In genomic region chr2:31302940-31303563, GRCh38 we compare ENCODE assay signal across 24 cellular contexts.
DNase-seq lines count a peak whose midpoint lies in the region; ATAC-seq and TF ChIP-seq lines count a peak whose summit lies in the region.
"Had no signal": no experiment of that assay in that cellular context is flagged by ENCODE, and none has a peak within 500 bp of the region (broad histone marks: within the 10 kb centered on the region; RNA-seq: fewer than 3 reads in every experiment).

No MANE protein-coding gene starts in this region.

- H3K9me2 ChIP-seq in PC-3 (replicated peaks; ENCODE audit: low read length), result no peaks in the 10 kb centered on the region

- H3F3A ChIP-seq in PC-3 (ENCODE audit: low read length, unreplicated experiment), result no peaks in the 10 kb centered on the region

- intact Hi-C loops in Right ventricle myocardium inferior (cut with DNase I) (loop anchor here (1.0 kb wide), 1 partner anchor 70 kb away; no protein-coding TSS in a partner anchor), PC-3 (cut with micrococcal nuclease) (no loop called here)

- peaks cover 12% of the 10 kb centered on the region for H3K4me1 Mint-ChIP-seq in brain
- H3K4me1 Mint-ChIP-seq: activated CD8-positive, alpha-beta memory T cell treated with anti-CD3 and anti-CD28 coated beads, Interleukin-2, amount 10 ng/mL, durations not matched to agents 7 days and 5 days; CD4-positive, alpha-beta memory T cell; T-cell had no signal

- no peak for TF ChIP-seq POLR2A in suprapubic skin (IDR thresholded peaks at IDR 0.05)

- no peaks in the 10 kb centered on the region for H3K36me3 Mint-ChIP-seq in brain
- H3K36me3 Mint-ChIP-seq: activated CD8-positive, alpha-beta memory T cell treated with anti-CD3 and anti-CD28 coated beads, Interleukin-2, amount 10 ng/mL, durations not matched to agents 7 days and 5 days; activated naive CD8-positive, alpha-beta T cell; CD4-positive, alpha-beta memory T cell; IgD-negative memory B cell; stimulated activated naive B cell treated with anti-CD40 and anti-IgM and Interleukin-4, amounts not matched to agents 10 μg/mL and 1 μg/mL and 100 μg/mL, for 72 hours; T-cell; type B pancreatic cell had no signal

- H3K9me3 Mint-ChIP-seq in brain, result peaks cover 0 to 4% (median 0%) of the 10 kb centered on the region in 5 experiments
- H3K9me3 Mint-ChIP-seq: CD4-positive, alpha-beta memory T cell; IgD-negative memory B cell; stimulated activated naive B cell treated with anti-CD40 and anti-IgM and Interleukin-4, amounts not matched to agents 10 μg/mL and 1 μg/mL and 100 μg/mL, for 72 hours; T-cell had no signal

- TF ChIP-seq CTCF in brain (conservative IDR thresholded peaks at IDR 0.05) (no peak), suprapubic skin (IDR thresholded peaks at IDR 0.05) (no peak), PC-3 (conservative IDR thresholded peaks at IDR 0.05; ENCODE audit: low read depth, low read length) (no peak), GM13977 (IDR thresholded peaks at IDR 0.05; ENCODE audit: extremely low read depth, insufficient read depth, missing control alignments) (no peak)

- no peak overlapping the region for H3K4me3 Mint-ChIP-seq in brain
- H3K4me3 Mint-ChIP-seq: activated CD8-positive, alpha-beta memory T cell treated with anti-CD3 and anti-CD28 coated beads, Interleukin-2, amount 10 ng/mL, durations not matched to agents 7 days and 5 days; activated naive CD8-positive, alpha-beta T cell; activated T-helper 1 cell treated with anti-CD3 and anti-CD28 coated beads, Interleukin-12 subunit alpha, Interleukin-12 subunit beta, Interleukin-2, Interleukin-4 antibody, amounts not matched to agents 30 ng/mL and 10 ng/mL and 1 ng/mL, durations not matched to agents 14 hours and 24 hours and 36 hours; CD4-positive, alpha-beta memory T cell; IgD-negative memory B cell; stimulated activated naive B cell treated with anti-CD40 and anti-IgM and Interleukin-4, amounts not matched to agents 10 μg/mL and 1 μg/mL and 100 μg/mL, for 72 hours; T-cell; type B pancreatic cell had no signal

- ATAC-seq in Right ventricle myocardium inferior (peak; percentile 94), HG03521 (IDR thresholded peaks at IDR 0.05; ENCODE audit: unreplicated experiment) (no peak), PC-3 (no peak)
- ATAC-seq: activated CD8-positive, alpha-beta memory T cell treated with anti-CD3 and anti-CD28 coated beads, Interleukin-2, amount 10 ng/mL, durations not matched to agents 7 days and 5 days; left lobe of liver; stimulated activated naive B cell treated with anti-CD40 and anti-IgM and Interleukin-4, amounts not matched to agents 10 μg/mL and 1 μg/mL and 100 μg/mL, for 72 hours; T-cell had no signal

- H3K27ac ChIP-seq in suprapubic skin (peak overlapping the region; percentile 33), PC-3 (ENCODE audit: low read length) (no peak overlapping the region)
- H3K27ac ChIP-seq: ovary had no signal

- no peaks in the 10 kb centered on the region for H3K36me3 ChIP-seq in suprapubic skin
- H3K36me3 ChIP-seq in PC-3 (ENCODE audit: low read depth, low read length), result no peaks in the 10 kb centered on the region
- H3K36me3 ChIP-seq: ovary had no signal

- peaks cover 24% of the 10 kb centered on the region for H3K4me1 ChIP-seq in suprapubic skin
- no peaks in the 10 kb centered on the region for H3K4me1 ChIP-seq in PC-3 (ENCODE audit: insufficient read depth, low read length)

- in situ Hi-C loops in GM13977 (cut with MboI; ENCODE audit: low pct_unique_long_range_greater_than_20kb, low sequenced_read_pairs, unreplicated experiment), result no loop called here

- no peak overlapping the region for H3K9ac ChIP-seq in PC-3 (ENCODE audit: low read length)

- CTCF ChIA-PET in PC-3 (lab: Charles Lee), result no interaction called here

- H4K20me1 ChIP-seq in PC-3 (ENCODE audit: low read length), result no peaks in the 10 kb centered on the region

- H3K9me3 ChIP-seq in suprapubic skin, result no peaks in the 10 kb centered on the region
- no peaks in the 10 kb centered on the region for H3K9me3 ChIP-seq in PC-3 (ENCODE audit: low read length)
- H3K9me3 ChIP-seq: ovary had no signal

- H3K4me3 ChIP-seq in suprapubic skin (no peak overlapping the region), PC-3 (ENCODE audit: low read length) (no peak overlapping the region)
- H3K4me3 ChIP-seq: ovary had no signal

- no peak for DNase-seq in Right ventricle myocardium inferior (ENCODE audit: missing footprints)
- peak; percentile 67 for DNase-seq in medulla oblongata (ENCODE audit: extremely low spot score)
- DNase-seq in suprapubic skin (ENCODE audit: low spot score in 2 of 2), result no peak
- no peak for DNase-seq in ecto neural progenitor cell (ENCODE audit: low spot score)
- DNase-seq in PC-3, result no peak
- no peak for DNase-seq in GM13977 (ENCODE audit: low spot score)
- DNase-seq: activated CD8-positive, alpha-beta memory T cell treated with anti-CD3 and anti-CD28 coated beads, Interleukin-2, amount 10 ng/mL, durations not matched to agents 7 days and 5 days; CD4-positive, alpha-beta memory T cell; dermis blood vessel endothelial cell; DMS153; GDM1; GOT3; NCI-H1417; NCI-H524; ovary; stimulated activated naive B cell treated with anti-CD40 and anti-IgM and Interleukin-4, amounts not matched to agents 10 μg/mL and 1 μg/mL and 100 μg/mL, for 72 hours; T-cell had no signal

- TF ChIP-seq EP300 in suprapubic skin (IDR thresholded peaks at IDR 0.05), result no peak

- 37% methylated on average over 9 of the region's 9 CpGs for WGBS in suprapubic skin

- peak overlapping the region in 3 of 5 experiments; percentile 74 to 85 (median 84) for H3K27ac Mint-ChIP-seq in brain
- H3K27ac Mint-ChIP-seq: activated CD8-positive, alpha-beta memory T cell treated with anti-CD3 and anti-CD28 coated beads, Interleukin-2, amount 10 ng/mL, durations not matched to agents 7 days and 5 days; activated naive CD8-positive, alpha-beta T cell; activated T-helper 1 cell treated with anti-CD3 and anti-CD28 coated beads, Interleukin-12 subunit alpha, Interleukin-12 subunit beta, Interleukin-2, Interleukin-4 antibody, amounts not matched to agents 30 ng/mL and 10 ng/mL and 1 ng/mL, durations not matched to agents 14 hours and 24 hours and 36 hours; CD4-positive, alpha-beta memory T cell; IgD-negative memory B cell; stimulated activated naive B cell treated with anti-CD40 and anti-IgM and Interleukin-4, amounts not matched to agents 10 μg/mL and 1 μg/mL and 100 μg/mL, for 72 hours; T-cell; type B pancreatic cell had no signal

- H3K27me3 Mint-ChIP-seq in brain, result no peaks in the 10 kb centered on the region
- H3K27me3 Mint-ChIP-seq: activated naive CD8-positive, alpha-beta T cell; IgD-negative memory B cell; stimulated activated naive B cell treated with anti-CD40 and anti-IgM and Interleukin-4, amounts not matched to agents 10 μg/mL and 1 μg/mL and 100 μg/mL, for 72 hours had no signal

- no TSS peak for BruUV-seq in PC-3 (replicated peaks; lab: Mats Ljungman, UMichigan)

- H2AFZ ChIP-seq in PC-3 (ENCODE audit: low read length), result no peak overlapping the region

- H3K79me2 ChIP-seq in PC-3 (ENCODE audit: low read length), result no peaks in the 10 kb centered on the region

- POLR2A ChIA-PET in PC-3 (lab: Charles Lee; ENCODE audit: unreplicated experiment), result no interaction called here

- no peak overlapping the region for H3K4me2 ChIP-seq in PC-3 (ENCODE audit: low read length)

- no peaks in the 10 kb centered on the region for H3K27me3 ChIP-seq in suprapubic skin
- H3K27me3 ChIP-seq in PC-3 (ENCODE audit: low read length), result no peaks in the 10 kb centered on the region
- H3K27me3 ChIP-seq: ovary had no signal
